In genomic region chr9:127197186-127197860, GRCh38 we compare ENCODE assay signal across 28 cellular contexts.
DNase-seq lines count a peak whose midpoint lies in the region; ATAC-seq and TF ChIP-seq lines count a peak whose summit lies in the region.
"Had no signal": no experiment of that assay in that cellular context is flagged by ENCODE, and none has a peak within 500 bp of the region (broad histone marks: within the 10 kb centered on the region; RNA-seq: fewer than 3 reads in every experiment).

No MANE protein-coding gene starts in this region.

- H3K9me3 ChIP-seq in osteoblast (ENCODE audit: low read depth, low read length), result no peaks in the 10 kb centered on the region
- H3K9me3 ChIP-seq: tibial nerve had no signal

- H3K27ac Mint-ChIP-seq in type B pancreatic cell, result peak overlapping the region; percentile 29
- H3K27ac Mint-ChIP-seq: activated T-helper 1 cell treated with anti-CD3 and anti-CD28 coated beads, Interleukin-12 subunit alpha, Interleukin-12 subunit beta, Interleukin-2, Interleukin-4 antibody, amounts not matched to agents 30 ng/mL and 10 ng/mL and 1 ng/mL, durations not matched to agents 14 hours and 24 hours and 36 hours; dendritic cell treated with granulocyte-macrophage colony-stimulating factor and Interleukin-4, amounts not matched to agents 40 ng/mL and 50 ng/mL, for 4 days had no signal

- no peaks in the 10 kb centered on the region for H3K4me1 ChIP-seq in osteoblast (ENCODE audit: insufficient read depth, low read length)
- H3K4me1 ChIP-seq: parathyroid adenoma had no signal

- H3K27ac ChIP-seq in coronary artery (peak overlapping the region; percentile 25 to 72), osteoblast (ENCODE audit: low read depth, low read length) (no peak overlapping the region)
- H3K27ac ChIP-seq: cardiac muscle cell, HL-60, parathyroid adenoma, SK-N-MC had no signal

- H2AFZ ChIP-seq in osteoblast (ENCODE audit: low read length), result no peak overlapping the region
- H2AFZ ChIP-seq: parathyroid adenoma had no signal

- intact Hi-C loops in left ventricle myocardium superior (cut with micrococcal nuclease), result loop anchor here (5.0 kb wide), 1 partner anchor 255 kb away; no protein-coding TSS in a partner anchor

- H3K27me3 Mint-ChIP-seq in type B pancreatic cell, result no peaks in the 10 kb centered on the region

- no peaks in the 10 kb centered on the region for H4K20me1 ChIP-seq in osteoblast (ENCODE audit: insufficient read depth, low read length)

- no peak for TF ChIP-seq CTCF in coronary artery (IDR thresholded peaks at IDR 0.05)
- no peak for TF ChIP-seq CTCF in osteoblast (IDR thresholded peaks at IDR 0.05; ENCODE audit: extremely low read depth, low read depth, low read length)
- TF ChIP-seq CTCF in type B pancreatic cell (conservative IDR thresholded peaks at IDR 0.05), result no peak

- H3K36me3 Mint-ChIP-seq in type B pancreatic cell, result no peaks in the 10 kb centered on the region
- H3K36me3 Mint-ChIP-seq: activated naive CD4-positive, alpha-beta T cell treated with anti-CD3 and anti-CD28 coated beads, Interleukin-2, amount 10 ng/mL, durations not matched to agents 7 days and 5 days had no signal

- H3K4me1 Mint-ChIP-seq in type B pancreatic cell (ENCODE audit: unreplicated experiment), result peaks cover 7% of the 10 kb centered on the region

- H3K27me3 ChIP-seq in osteoblast (ENCODE audit: insufficient read depth, low read length), result no peaks in the 10 kb centered on the region
- H3K27me3 ChIP-seq: cardiac muscle cell, tibial nerve had no signal

- peak; percentile 68 for ATAC-seq in left ventricle myocardium superior
- no peak for ATAC-seq in HG02759 (IDR thresholded peaks at IDR 0.05; ENCODE audit: unreplicated experiment)
- ATAC-seq: esophagus mucosa; left lobe of liver; naive thymus-derived CD8-positive, alpha-beta T cell; stimulated activated naive CD8-positive, alpha-beta T cell treated with anti-CD3 and anti-CD28 coated beads, Interleukin-15, amount 100 ng/mL, for 72 hours had no signal

- no peak overlapping the region for H3K4me3 Mint-ChIP-seq in type B pancreatic cell
- H3K4me3 Mint-ChIP-seq: activated naive CD4-positive, alpha-beta T cell treated with anti-CD3 and anti-CD28 coated beads, Interleukin-2, amount 10 ng/mL, durations not matched to agents 7 days and 5 days; activated T-helper 1 cell treated with anti-CD3 and anti-CD28 coated beads, Interleukin-12 subunit alpha, Interleukin-12 subunit beta, Interleukin-2, Interleukin-4 antibody, amounts not matched to agents 30 ng/mL and 10 ng/mL and 1 ng/mL, durations not matched to agents 14 hours and 24 hours and 36 hours; dendritic cell treated with granulocyte-macrophage colony-stimulating factor and Interleukin-4, amounts not matched to agents 40 ng/mL and 50 ng/mL, for 4 days; endodermal cell; naive thymus-derived CD8-positive, alpha-beta T cell; stimulated activated naive CD8-positive, alpha-beta T cell treated with anti-CD3 and anti-CD28 coated beads, Interleukin-15, amount 100 ng/mL, for 72 hours had no signal

- DNase-seq in coronary artery (ENCODE audit: low spot score) (no peak), left ventricle myocardium superior (no peak), osteoblast (ENCODE audit: insufficient read length, low spot score, missing footprints) (peak; percentile 58), type B pancreatic cell (ENCODE audit: extremely low spot score, unreplicated experiment) (no peak), DMS53 treated with DMSO at 0.1 percent for 48 hours (lab: John Stamatoyannopoulos, UW; ENCODE audit: unreplicated experiment) (no peak), cortex of kidney (lab: John Stamatoyannopoulos, UW) (no peak)
- DNase-seq: activated CD4-positive, alpha-beta T cell treated with anti-CD3 and anti-CD28 coated beads, Interleukin-2, amount 50 U/mL, for 48 hours; activated naive CD4-positive, alpha-beta T cell treated with anti-CD3 and anti-CD28 coated beads, Interleukin-2, amount 10 ng/mL, durations not matched to agents 7 days and 5 days; endodermal cell; HCEC 1CT; Karpas-422; midbrain; naive thymus-derived CD8-positive, alpha-beta T cell; NCI-H146; NCI-H446; NCI-H82; RPMI8226; stimulated activated naive CD8-positive, alpha-beta T cell treated with anti-CD3 and anti-CD28 coated beads, Interleukin-15, amount 100 ng/mL, for 72 hours had no signal

- H3K4me2 ChIP-seq in osteoblast (ENCODE audit: insufficient read depth, low read length), result no peak overlapping the region

- H3K79me2 ChIP-seq in osteoblast (ENCODE audit: insufficient read depth, low read length), result no peaks in the 10 kb centered on the region
- H3K79me2 ChIP-seq: parathyroid adenoma had no signal

- H3K4me3 ChIP-seq in coronary artery (no peak overlapping the region), osteoblast (ENCODE audit: insufficient read depth, low read length) (no peak overlapping the region)
- H3K4me3 ChIP-seq: cardiac muscle cell, SK-N-MC, tibial nerve had no signal

- H3K9me3 Mint-ChIP-seq in type B pancreatic cell, result no peaks in the 10 kb centered on the region
- H3K9me3 Mint-ChIP-seq: activated naive CD4-positive, alpha-beta T cell treated with anti-CD3 and anti-CD28 coated beads, Interleukin-2, amount 10 ng/mL, durations not matched to agents 7 days and 5 days; activated T-helper 1 cell treated with anti-CD3 and anti-CD28 coated beads, Interleukin-12 subunit alpha, Interleukin-12 subunit beta, Interleukin-2, Interleukin-4 antibody, amounts not matched to agents 30 ng/mL and 10 ng/mL and 1 ng/mL, durations not matched to agents 14 hours and 24 hours and 36 hours; dendritic cell treated with granulocyte-macrophage colony-stimulating factor and Interleukin-4, amounts not matched to agents 40 ng/mL and 50 ng/mL, for 4 days; endodermal cell; stimulated activated naive CD8-positive, alpha-beta T cell treated with anti-CD3 and anti-CD28 coated beads, Interleukin-15, amount 100 ng/mL, for 72 hours had no signal

- H3K36me3 ChIP-seq in osteoblast (ENCODE audit: insufficient read depth, low read length), result no peaks in the 10 kb centered on the region
- H3K36me3 ChIP-seq: cardiac muscle cell had no signal
